In the genomic region with DNA sequence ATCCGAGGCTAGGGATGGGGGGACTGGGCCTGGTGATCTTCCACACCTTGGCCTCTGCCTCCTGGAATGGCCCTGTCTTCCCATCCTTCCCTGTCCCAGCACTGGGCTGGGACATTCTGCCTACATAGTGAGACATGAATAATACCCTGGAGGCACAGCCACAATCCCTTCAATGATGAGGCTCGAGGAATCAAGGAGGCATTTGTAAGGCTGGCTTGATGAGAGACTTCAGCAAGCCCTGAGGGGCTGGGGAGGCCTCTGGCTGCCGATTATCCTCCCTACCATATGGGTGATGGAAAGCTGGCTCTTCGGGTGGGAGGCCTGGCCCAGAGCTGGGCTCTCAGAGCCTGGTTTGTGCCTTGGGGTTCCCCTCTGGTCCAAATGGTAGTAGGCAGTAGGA, we compare ENCODE assay signal across 17 cellular contexts.
DNase-seq lines count a peak whose midpoint lies in the region; TF ChIP-seq lines count a peak whose summit lies in the region.
"Had no signal": no experiment of that assay in that cellular context is flagged by ENCODE, and none has a peak within 500 bp of the region (broad histone marks: within the 10 kb centered on the region; RNA-seq: fewer than 3 reads in every experiment).

No MANE protein-coding gene starts in this region.

- H2BK5ac ChIP-seq in mesendoderm (ENCODE audit: low read length), result no peak overlapping the region

- WGBS in mesendoderm (ENCODE audit: extremely low coverage, insufficient coverage, low lambda C conversion rate), result no CpG with 5 or more reads among the region's 4 CpGs

- H4K5ac ChIP-seq in mesendoderm (ENCODE audit: low read length), result no peak overlapping the region

- H3K4ac ChIP-seq in mesendoderm (ENCODE audit: low read depth, low read length), result no peak overlapping the region

- no peak overlapping the region for H3K18ac ChIP-seq in mesendoderm (ENCODE audit: low read length)

- H3K4me3 ChIP-seq in mesendoderm (ENCODE audit: low read length) (no peak overlapping the region), foreskin fibroblast (ENCODE audit: low read depth in 1 of 2, low read length in 2 of 2) (no peak overlapping the region)

- H3K9ac ChIP-seq in mesendoderm (ENCODE audit: low read length), result no peak overlapping the region

- H3K4me2 ChIP-seq in mesendoderm (ENCODE audit: low read length), result no peak overlapping the region

- no peak overlapping the region for H4K8ac ChIP-seq in mesendoderm (ENCODE audit: low read depth, low read length)

- H3K23ac ChIP-seq in mesendoderm (ENCODE audit: low read length), result no peak overlapping the region

- no peaks in the 10 kb centered on the region for H3K79me2 ChIP-seq in mesendoderm (ENCODE audit: control insufficient read depth, insufficient read depth, low read length)

- H3K36me3 Mint-ChIP-seq in type B pancreatic cell, result no peaks in the 10 kb centered on the region
- H3K36me3 Mint-ChIP-seq: CD4-positive, CD25-positive, alpha-beta regulatory T cell; CD8-positive, alpha-beta memory T cell had no signal

- H2AK5ac ChIP-seq in mesendoderm (ENCODE audit: low read length), result no peak overlapping the region

- no peak overlapping the region for H3K4me3 Mint-ChIP-seq in type B pancreatic cell
- H3K4me3 Mint-ChIP-seq: CD4-positive, CD25-positive, alpha-beta regulatory T cell; CD8-positive, alpha-beta memory T cell; H9 had no signal

- no peaks in the 10 kb centered on the region for H3K27me3 ChIP-seq in mesendoderm (ENCODE audit: insufficient read depth, low read length, poor library complexity)
- H3K27me3 ChIP-seq: BE2C had no signal

- H3K4me1 Mint-ChIP-seq in type B pancreatic cell (ENCODE audit: unreplicated experiment), result peaks cover 12% of the 10 kb centered on the region

- H3K27me3 Mint-ChIP-seq in type B pancreatic cell, result no peaks in the 10 kb centered on the region

- no peaks in the 10 kb centered on the region for H3K36me3 ChIP-seq in mesendoderm (ENCODE audit: control insufficient read depth, insufficient read depth, low read length)
- H3K36me3 ChIP-seq: BE2C had no signal

- no peaks in the 10 kb centered on the region for H3K79me1 ChIP-seq in mesendoderm (ENCODE audit: low read length)

- H2BK120ac ChIP-seq in mesendoderm (ENCODE audit: low read depth, low read length), result no peak overlapping the region

- H3K56ac ChIP-seq in mesendoderm (ENCODE audit: low read length), result no peak overlapping the region

- H3K27ac Mint-ChIP-seq in type B pancreatic cell, result no peak overlapping the region
- H3K27ac Mint-ChIP-seq: CD4-positive, CD25-positive, alpha-beta regulatory T cell; CD8-positive, alpha-beta memory T cell; H9 had no signal

- TF ChIP-seq CTCF in GM10266 (IDR thresholded peaks at IDR 0.05; ENCODE audit: control insufficient read depth, insufficient read depth, low read depth, missing control alignments) (no peak), type B pancreatic cell (conservative IDR thresholded peaks at IDR 0.05) (no peak), foreskin fibroblast (IDR thresholded peaks at IDR 0.05; ENCODE audit: low read depth, low read length) (no peak)

- H3K9me3 Mint-ChIP-seq in type B pancreatic cell, result no peaks in the 10 kb centered on the region
- H3K9me3 Mint-ChIP-seq: H9 had no signal

- peak; percentile 5 for DNase-seq in AG20443 (ENCODE audit: low spot score)
- DNase-seq in GM10266 (ENCODE audit: extremely low spot score), result peak; percentile 3
- DNase-seq in mesendoderm, result peak; percentile 31
- DNase-seq in type B pancreatic cell (ENCODE audit: extremely low spot score, unreplicated experiment), result peak; percentile 47
- no peak for DNase-seq in T-helper 2 cell
- no peak for DNase-seq in NCI-H1417 (lab: John Stamatoyannopoulos, UW)
- no peak for DNase-seq in foreskin fibroblast
- DNase-seq: 8988T; BE2C; CD4-positive, CD25-positive, alpha-beta regulatory T cell; CD8-positive, alpha-beta memory T cell; COR-L47; DMS 273 treated with DMSO at 0.1 percent for 48 hours; DMS53; DND-41; EL; H9 had no signal

- no peak overlapping the region for H2BK15ac ChIP-seq in mesendoderm (replicated peaks; ENCODE audit: low read depth)

- H3K27ac ChIP-seq in mesendoderm (ENCODE audit: low read depth, low read length), result no peak overlapping the region

- no peaks in the 10 kb centered on the region for H3K4me1 ChIP-seq in mesendoderm (ENCODE audit: control insufficient read depth, low read depth, low read length)

Comparison
In these comparisons a context has a peak if more than half of its experiments do, and no peak if none do; other contexts are left out.
1. DNase-seq: peak in AG20443 (single experiment), GM10266 (single experiment), mesendoderm (single experiment) and type B pancreatic cell (single experiment); none in T-helper 2 cell (0 of 5), NCI-H1417 (0 of 3) and foreskin fibroblast (0 of 2).